Comparison of ENCODE assay signal across 16 cellular contexts in the genomic region with DNA sequence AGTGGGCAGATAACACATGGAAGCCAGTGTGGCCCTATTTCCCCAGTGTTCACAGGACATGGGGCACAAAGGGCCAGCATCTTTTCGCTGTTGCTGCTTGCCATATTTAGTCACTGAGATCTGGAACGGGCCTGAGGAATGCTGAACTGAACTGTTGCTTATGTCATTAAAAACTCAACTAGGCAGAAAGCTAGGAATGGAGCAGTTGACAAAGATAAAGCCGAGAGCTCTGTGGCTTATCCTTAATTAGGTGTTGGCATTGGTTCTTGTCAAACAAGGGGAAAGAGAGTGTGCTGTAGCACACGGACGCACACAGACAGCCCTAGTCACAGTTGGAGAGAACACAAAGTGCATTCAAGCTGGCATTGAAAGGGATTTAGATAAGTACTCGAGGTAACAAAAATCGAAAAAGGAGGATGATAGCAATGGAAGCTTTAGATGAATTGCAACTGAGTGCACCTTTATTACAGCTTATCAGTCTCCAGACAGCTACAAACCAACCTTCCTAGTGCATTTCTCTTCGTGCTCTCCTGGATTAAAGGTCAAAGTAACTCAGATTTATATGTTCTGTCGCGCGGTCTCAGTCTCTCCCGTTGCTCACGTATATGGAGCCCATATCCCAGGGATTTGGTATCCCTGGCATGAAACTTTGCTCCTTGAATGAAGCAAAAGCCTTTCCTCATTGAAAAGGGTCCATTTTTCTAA.
DNase-seq lines count a peak whose midpoint lies in the region; ATAC-seq, FAIRE-seq and TF ChIP-seq lines count a peak whose summit lies in the region.
"Had no signal": no experiment of that assay in that cellular context is flagged by ENCODE, and none has a peak within 500 bp of the region (broad histone marks: within the 10 kb centered on the region; RNA-seq: fewer than 3 reads in every experiment).

No MANE protein-coding gene starts in this region.

- H3K27me3 ChIP-seq in Panc1 (ENCODE audit: control insufficient read depth, insufficient read depth, low read length) = no peaks in the 10 kb centered on the region
- no peaks in the 10 kb centered on the region for H3K27me3 ChIP-seq in thyroid gland
- H3K27me3 ChIP-seq: spleen, upper lobe of right lung had no signal

- H3K4me1 ChIP-seq in Panc1 (ENCODE audit: control insufficient read depth, insufficient read depth, low read length) = peaks cover 19% of the 10 kb centered on the region
- H3K4me1 ChIP-seq in thyroid gland = peaks cover 0 to 3% of the 10 kb centered on the region in 2 donors
- H3K4me1 ChIP-seq: A549, upper lobe of right lung had no signal

- POLR2A ChIA-PET in Panc1 (lab: Charles Lee) = no interaction called here

- no peak for ATAC-seq in Panc1
- ATAC-seq in stimulated activated effector memory CD8-positive, alpha-beta T cell treated with anti-CD3 and anti-CD28 coated beads, Interleukin-12 subunit alpha, Interleukin-12 subunit beta, amount 100 ng/mL, for 72 hours = no peak
- ATAC-seq in activated naive CD4-positive, alpha-beta T cell treated with anti-CD3 and anti-CD28 coated beads, Interleukin-2, amount 50 U/mL, for 72 hours = no peak
- ATAC-seq: A549, upper lobe of right lung had no signal

- H3K4me1 Mint-ChIP-seq in stimulated activated effector memory CD8-positive, alpha-beta T cell treated with anti-CD3 and anti-CD28 coated beads, Interleukin-12 subunit alpha, Interleukin-12 subunit beta, amount 100 ng/mL, for 72 hours = no peaks in the 10 kb centered on the region
- H3K4me1 Mint-ChIP-seq: central memory CD8-positive, alpha-beta T cell had no signal

- H3K36me3 ChIP-seq in Panc1 (ENCODE audit: control insufficient read depth, insufficient read depth, low read length) (no peaks in the 10 kb centered on the region), thyroid gland (no peaks in the 10 kb centered on the region)
- H3K36me3 ChIP-seq: spleen, upper lobe of right lung had no signal

- CTCF ChIA-PET in Panc1 (lab: Charles Lee) = no interaction called here

- peak; percentile 66 for FAIRE-seq in islet of Langerhans (lab: Jason Lieb, UNC)
- FAIRE-seq: A549, RCC 7860 had no signal

- WGBS in thyroid gland, 2 donors = 60 to 69% methylated on average over 13 of the region's 13 CpGs

- H3K9me3 Mint-ChIP-seq in stimulated activated effector memory CD8-positive, alpha-beta T cell treated with anti-CD3 and anti-CD28 coated beads, Interleukin-12 subunit alpha, Interleukin-12 subunit beta, amount 100 ng/mL, for 72 hours = peaks cover 3% of the 10 kb centered on the region
- peaks cover 0 to 9% of the 10 kb centered on the region in 2 donors for H3K9me3 Mint-ChIP-seq in activated naive CD4-positive, alpha-beta T cell treated with anti-CD3 and anti-CD28 coated beads, Interleukin-2, amount 50 U/mL, for 72 hours
- H3K9me3 Mint-ChIP-seq: central memory CD8-positive, alpha-beta T cell had no signal

- in situ Hi-C loops in Panc1 (cut with HindIII; ENCODE audit: low pct_unique_long_range_greater_than_20kb, low sequenced_read_pairs) = no loop called here

- no peak overlapping the region for H3K4me3 ChIP-seq in Panc1 (ENCODE audit: low read depth in 2 of 2, low read length in 2 of 2)
- H3K4me3 ChIP-seq in thyroid gland (replicated peaks in 1 of 3) = no peak overlapping the region
- H3K4me3 ChIP-seq: A549, spleen, upper lobe of right lung had no signal

- H3K27ac ChIP-seq in Panc1 (ENCODE audit: low read length) (peak overlapping the region; percentile 70), thyroid gland (no peak overlapping the region)
- H3K27ac ChIP-seq: A549, spleen, upper lobe of right lung had no signal

- H3K9me3 ChIP-seq in Panc1 (ENCODE audit: control insufficient read depth, insufficient read depth, low read depth, low read length) (no peaks in the 10 kb centered on the region), thyroid gland (no peaks in the 10 kb centered on the region)
- H3K9me3 ChIP-seq: A549, spleen, upper lobe of right lung had no signal

- TF ChIP-seq CTCF in Panc1 (IDR thresholded peaks at IDR 0.05) = no peak
- no peak for TF ChIP-seq CTCF in thyroid gland (IDR thresholded peaks at IDR 0.05)

- no peaks in the 10 kb centered on the region for H3K36me3 Mint-ChIP-seq in stimulated activated effector memory CD8-positive, alpha-beta T cell treated with anti-CD3 and anti-CD28 coated beads, Interleukin-12 subunit alpha, Interleukin-12 subunit beta, amount 100 ng/mL, for 72 hours
- H3K36me3 Mint-ChIP-seq in activated naive CD4-positive, alpha-beta T cell treated with anti-CD3 and anti-CD28 coated beads, Interleukin-2, amount 50 U/mL, for 72 hours = no peaks in the 10 kb centered on the region

- intact Hi-C loops in Panc1 (cut with micrococcal nuclease; ENCODE audit: unreplicated experiment) = no loop called here
- intact Hi-C loops in thyroid gland (cut with DNase I) = no loop called here

- no peak for TF ChIP-seq POLR2A in thyroid gland (IDR thresholded peaks at IDR 0.05)

- BruUV-seq in Panc1 (replicated peaks; lab: Mats Ljungman, UMichigan) = no TSS peak

- H3K4me3 Mint-ChIP-seq in stimulated activated effector memory CD8-positive, alpha-beta T cell treated with anti-CD3 and anti-CD28 coated beads, Interleukin-12 subunit alpha, Interleukin-12 subunit beta, amount 100 ng/mL, for 72 hours = no peak overlapping the region
- H3K4me3 Mint-ChIP-seq: central memory CD8-positive, alpha-beta T cell had no signal

- DNase-seq in NCI-H2029 treated with DMSO at 0.1 percent for 48 hours (lab: John Stamatoyannopoulos, UW) = peak; percentile 14
- DNase-seq in NCI-H2029 (lab: John Stamatoyannopoulos, UW) = no peak
- DNase-seq in Panc1 (ENCODE audit: low read depth, low spot score) = no peak
- DNase-seq in thyroid gland = peak; percentile 2 to 19
- no peak for DNase-seq in activated CD4-positive, alpha-beta T cell treated with anti-CD3 and anti-CD28 coated beads for 48 hours
- no peak for DNase-seq in stimulated activated effector memory CD8-positive, alpha-beta T cell treated with anti-CD3 and anti-CD28 coated beads, Interleukin-12 subunit alpha, Interleukin-12 subunit beta, amount 100 ng/mL, for 72 hours (ENCODE audit: low spot score in 2 of 2)
- DNase-seq in activated naive CD4-positive, alpha-beta T cell treated with anti-CD3 and anti-CD28 coated beads, Interleukin-2, amount 50 U/mL, for 72 hours (ENCODE audit: low spot score in 2 of 2) = no peak
- DNase-seq: activated CD4-positive, alpha-beta T cell treated with anti-CD3 and anti-CD28 coated beads, Interleukin-2, amount 50 U/mL, for 48 hours; MV-4-11; spleen; T-helper 2 cell; upper lobe of right lung had no signal

- no peak overlapping the region for H3K27ac Mint-ChIP-seq in stimulated activated effector memory CD8-positive, alpha-beta T cell treated with anti-CD3 and anti-CD28 coated beads, Interleukin-12 subunit alpha, Interleukin-12 subunit beta, amount 100 ng/mL, for 72 hours
- H3K27ac Mint-ChIP-seq in activated naive CD4-positive, alpha-beta T cell treated with anti-CD3 and anti-CD28 coated beads, Interleukin-2, amount 50 U/mL, for 72 hours = no peak overlapping the region

Comparison
In these comparisons a context has a peak if more than half of its experiments do, and no peak if none do; other contexts are left out.
1. DNase-seq: peak in NCI-H2029 treated with DMSO at 0.1 percent for 48 hours (single experiment) and thyroid gland (2 of 2); none in NCI-H2029 (single experiment), Panc1 (single experiment), activated CD4-positive, alpha-beta T cell treated with anti-CD3 and anti-CD28 coated beads for 48 hours (single experiment), stimulated activated effector memory CD8-positive, alpha-beta T cell treated with anti-CD3 and anti-CD28 coated beads, Interleukin-12 subunit alpha, Interleukin-12 subunit beta, amount 100 ng/mL, for 72 hours (0 of 2) and activated naive CD4-positive, alpha-beta T cell treated with anti-CD3 and anti-CD28 coated beads, Interleukin-2, amount 50 U/mL, for 72 hours (0 of 2).